Comparison of ENCODE assay signal across 8 cellular contexts in genomic region chr19:45179063-45179847, GRCh38. TPM values are rescaled to one million over a fixed set of nuclear protein-coding genes. Genes with fewer than 3 reads are reported as not detected.
DNase-seq lines count a peak whose midpoint lies in the region; ATAC-seq and TF ChIP-seq lines count a peak whose summit lies in the region.

No MANE protein-coding gene starts in this region.

- H4K5ac ChIP-seq in H9 (ENCODE audit: insufficient read length, low read depth, low read length): no peak overlapping the region

- no peak for TF ChIP-seq EP300 in upper lobe of left lung (IDR thresholded peaks at IDR 0.05)

- H3K27ac Mint-ChIP-seq in H9: peak overlapping the region in 2 of 3 experiments; percentile 82 to 89; a peak in 2 of 7 replicates
- peak overlapping the region; percentile 89 to 90 for H3K27ac Mint-ChIP-seq in effector memory CD8-positive, alpha-beta T cell

- H4K91ac ChIP-seq in H9 (ENCODE audit: insufficient read length, low read depth, low read length): no peak overlapping the region

- H2AFZ ChIP-seq in H9 (ENCODE audit: low read length): no peak overlapping the region

- H2BK5ac ChIP-seq in H9 (ENCODE audit: insufficient read length, low read length): no peak overlapping the region

- peak; percentile 6 for ATAC-seq in effector memory CD8-positive, alpha-beta T cell (replicated peaks)
- peak in 1 of 2 donors; percentile 2 for ATAC-seq in upper lobe of left lung (ENCODE audit: low FRiP score in 2 of 2)
- no peak for ATAC-seq in HG02852 (IDR thresholded peaks at IDR 0.05; ENCODE audit: unreplicated experiment)

- no CpG with 5 or more reads among the region's 92 CpGs for WGBS in H9 (ENCODE audit: extremely low coverage, insufficient read length, low lambda C conversion rate)
- WGBS in upper lobe of left lung, 2 donors: 2 to 11% methylated on average over 15 to 21 of the region's 92 CpGs

- no peak overlapping the region for H3T11ph ChIP-seq in H9 (ENCODE audit: low read length)

- peak overlapping the region; percentile 79 for H3K4me2 ChIP-seq in H9 (ENCODE audit: insufficient read depth, insufficient read length, low read length)

- H3K27ac ChIP-seq in A673 (ENCODE audit: low read depth, low read length, poor library complexity, severe bottlenecking): peak overlapping the region; percentile 64
- no peak overlapping the region for H3K27ac ChIP-seq in H9 (ENCODE audit: insufficient read length, low read depth, low read length)
- peak overlapping the region; percentile 96 for H3K27ac ChIP-seq in muscle layer of colon (ENCODE audit: low read depth, low read length)
- H3K27ac ChIP-seq in upper lobe of left lung: peak overlapping the region; percentile 90 to 95 (median 92)

- no peaks in the 10 kb centered on the region for H3K79me2 ChIP-seq in H9 (ENCODE audit: insufficient read depth, low read length)

- peaks cover 3% of the 10 kb centered on the region for H3K27me3 Mint-ChIP-seq in H9 (ENCODE audit: low read depth)
- no peaks in the 10 kb centered on the region for H3K27me3 Mint-ChIP-seq in effector memory CD8-positive, alpha-beta T cell

- H3K4me1 Mint-ChIP-seq in H9: peaks cover 0 to 10% of the 10 kb centered on the region in 2 experiments; a peak in 3 of 4 replicates
- peaks cover 18 to 30% of the 10 kb centered on the region in 2 donors for H3K4me1 Mint-ChIP-seq in effector memory CD8-positive, alpha-beta T cell (ENCODE audit: low read depth in 2 of 2)

- H3K4me3 Mint-ChIP-seq in H9: peak overlapping the region; percentile 91 to 93
- peak overlapping the region; percentile 79 to 86 for H3K4me3 Mint-ChIP-seq in effector memory CD8-positive, alpha-beta T cell

- no peaks in the 10 kb centered on the region for H3K9me3 Mint-ChIP-seq in H9
- no peaks in the 10 kb centered on the region for H3K9me3 Mint-ChIP-seq in effector memory CD8-positive, alpha-beta T cell

- DNase-seq in A673 (ENCODE audit: low spot score) (peak; percentile 26), H9 (no peak), upper lobe of left lung (peak in 1 of 2 donors; percentile 92), Ammon's horn (ENCODE audit: low spot score) (no peak)
- peak in 2 of 3 experiments; percentile 41 to 51 for DNase-seq in effector memory CD8-positive, alpha-beta T cell

- TF ChIP-seq POLR2A in upper lobe of left lung (IDR thresholded peaks at IDR 0.05): no peak

- no peak overlapping the region for H3K4ac ChIP-seq in H9 (ENCODE audit: low read depth, low read length)

- POLR2A ChIA-PET in A673 (lab: Charles Lee; ENCODE audit: low non-redundant PET): interaction anchor here (0.6 kb wide), 1 partner anchor 131 kb away, joined by 20 read pairs; no protein-coding TSS in a partner anchor

- H3K27me3 ChIP-seq in A673 (replicated peaks; ENCODE audit: insufficient read depth, low read depth, low read length, poor library complexity) (no peaks in the 10 kb centered on the region), H9 (ENCODE audit: insufficient read depth, low read length) (no peaks in the 10 kb centered on the region), muscle layer of colon (ENCODE audit: control insufficient read depth in 1 of 2, insufficient read depth in 2 of 2, low read length in 2 of 2) (no peaks in the 10 kb centered on the region), upper lobe of left lung (no peaks in the 10 kb centered on the region)

- intact Hi-C loops in A673 (cut with micrococcal nuclease; ENCODE audit: unreplicated experiment): no loop called here

- H3K23ac ChIP-seq in H9 (ENCODE audit: insufficient read length, low read depth, low read length): no peak overlapping the region

- no peak overlapping the region for H2AK5ac ChIP-seq in H9 (ENCODE audit: insufficient read length, low read length)

- peaks cover 7% of the 10 kb centered on the region for H3K4me1 ChIP-seq in A673 (ENCODE audit: insufficient read depth, low read length, poor library complexity, severe bottlenecking)
- H3K4me1 ChIP-seq in H9 (ENCODE audit: insufficient read depth, low read length): no peaks in the 10 kb centered on the region
- H3K4me1 ChIP-seq in muscle layer of colon (ENCODE audit: insufficient read depth, low read length): peaks cover 28% of the 10 kb centered on the region
- H3K4me1 ChIP-seq in upper lobe of left lung: peaks cover 28 to 40% (median 31%) of the 10 kb centered on the region in 4 donors

- H3K9me3 ChIP-seq in A673 (ENCODE audit: low read depth, low read length, poor library complexity, severe bottlenecking): no peaks in the 10 kb centered on the region
- no peaks in the 10 kb centered on the region for H3K9me3 ChIP-seq in H9 (ENCODE audit: control insufficient read depth, low read depth, low read length)
- no peaks in the 10 kb centered on the region for H3K9me3 ChIP-seq in muscle layer of colon (ENCODE audit: low read length)
- H3K9me3 ChIP-seq in upper lobe of left lung: no peaks in the 10 kb centered on the region

- peaks cover 13% of the 10 kb centered on the region for H3K23me2 ChIP-seq in H9 (ENCODE audit: insufficient read length, low read depth, low read length, poor library complexity, severe bottlenecking)

- CTCF ChIA-PET in A673 (lab: Charles Lee): interaction anchor here (0.6 to 1.3 kb wide), 4 partner anchors 70 to 455 kb away, joined by 3 to 4 read pairs (median 3); no protein-coding TSS in a partner anchor

- H2BK20ac ChIP-seq in H9 (ENCODE audit: low read depth, low read length, poor library complexity, severe bottlenecking): no peak overlapping the region

- TF ChIP-seq CTCF in A673 (conservative IDR thresholded peaks at IDR 0.05; ENCODE audit: low read depth, low read length) (no peak), H9 (conservative IDR thresholded peaks at IDR 0.05) (no peak), WI38 (IDR thresholded peaks at IDR 0.05; ENCODE audit: low read depth, low read length) (no peak), upper lobe of left lung (IDR thresholded peaks at IDR 0.05) (no peak)

- peaks cover 0 to 4% (median 2%) of the 10 kb centered on the region in 3 experiments; a peak in 2 of 7 replicates for H3K36me3 Mint-ChIP-seq in H9 (ENCODE audit: insufficient read depth in 1 of 3, low read depth in 3 of 3)
- peaks cover 36% of the 10 kb centered on the region for H3K36me3 Mint-ChIP-seq in effector memory CD8-positive, alpha-beta T cell (ENCODE audit: insufficient read depth)

- H4K8ac ChIP-seq in H9 (replicated peaks; ENCODE audit: insufficient read length, low read depth, low read length): no peak overlapping the region

- H2BK12ac ChIP-seq in H9 (ENCODE audit: insufficient read length, low read depth, low read length): no peak overlapping the region

- peak overlapping the region; percentile 26 for H3K9ac ChIP-seq in H9 (ENCODE audit: extremely low read depth, insufficient read length, low read length)
- peak overlapping the region; percentile 78 for H3K9ac ChIP-seq in muscle layer of colon (ENCODE audit: low read length)

- H3K56ac ChIP-seq in H9 (ENCODE audit: insufficient read length, low read depth, low read length): no peak overlapping the region

- peak overlapping the region; percentile 77 for H3K4me3 ChIP-seq in A673 (ENCODE audit: low read depth, low read length, poor library complexity, severe bottlenecking)
- H3K4me3 ChIP-seq in WI38 (ENCODE audit: low read depth, low read length): peak overlapping the region; percentile 84
- H3K4me3 ChIP-seq in muscle layer of colon (ENCODE audit: low read depth in 1 of 2, low read length in 2 of 2): peak overlapping the region; percentile 84 to 85
- peak overlapping the region; percentile 73 to 91 (median 82) for H3K4me3 ChIP-seq in upper lobe of left lung

- H3K14ac ChIP-seq in H9 (ENCODE audit: insufficient read depth, low read length): no peak overlapping the region

- no peaks in the 10 kb centered on the region for H3K36me3 ChIP-seq in A673 (ENCODE audit: insufficient read depth, low read length, poor library complexity, severe bottlenecking)
- H3K36me3 ChIP-seq in muscle layer of colon (ENCODE audit: insufficient read depth, low read length): no peaks in the 10 kb centered on the region
- peaks cover 0 to 4% (median 2%) of the 10 kb centered on the region in 4 donors for H3K36me3 ChIP-seq in upper lobe of left lung

- no peaks in the 10 kb centered on the region for H4K20me1 ChIP-seq in H9 (ENCODE audit: control insufficient read depth, insufficient read depth, insufficient read length)

- no peak overlapping the region for H3K18ac ChIP-seq in H9 (ENCODE audit: insufficient read length, low read depth, low read length)

- no peaks in the 10 kb centered on the region for H3K79me1 ChIP-seq in H9 (ENCODE audit: insufficient read depth, low read depth, low read length, poor library complexity, severe bottlenecking)

- no peak overlapping the region for H2BK15ac ChIP-seq in H9 (ENCODE audit: low read depth, low read length)

- no TSS peak for BruUV-seq in A673 (replicated peaks; lab: Mats Ljungman, UMichigan)

- H2BK120ac ChIP-seq in H9 (ENCODE audit: low read depth, low read length, poor library complexity, severe bottlenecking): no peak overlapping the region

RNA-seq across cellular contexts. Expression of gene BLOC1S3, which starts 0.7 kb away (rescaled TPM):
- 8.7 and 9.1 TPM in 2 replicates for total RNA-seq in A673 (2021)
- 9.2 and 12.2 TPM in 2 replicates for total RNA-seq in H9 (2021)
- total RNA-seq in upper lobe of left lung: 10 to 100 TPM in 5 of 6 donors, 1 to 10 TPM in 1; 4.7 to 34.6 (median 18.6) TPM

RNA-seq across cellular contexts. Expression of gene TRAPPC6A, which starts 1.2 kb away (rescaled TPM):
- total RNA-seq in A673 (2021) (5.8 and 8.8 TPM in 2 replicates), H9 (2021) (57.8 and 59.9 TPM in 2 replicates), upper lobe of left lung (10 to 100 TPM; 10.5 to 53.3 (median 23.7) TPM)

RNA-seq across cellular contexts. Expression of gene NKPD1, which starts 18.5 kb away (rescaled TPM):
- 0.30 and 0.37 TPM in 2 replicates for total RNA-seq in A673 (2021)
- 0.17 and 0.46 TPM in 2 replicates for total RNA-seq in H9 (2021)
- under 1 TPM in 5 of 6 donors, not detected in 1; under 0.01 to 1.00 (median 0.17) TPM for total RNA-seq in upper lobe of left lung

Comparison
In these comparisons a context has a peak if more than half of its experiments do, and no peak if none do; other contexts are left out.
1. DNase-seq: peak in A673 (single experiment) and effector memory CD8-positive, alpha-beta T cell (2 of 3); none in H9 (single experiment) and Ammon's horn (single experiment).
2. Peak in every context shown above with its lines, with median percentiles within 50 percentile points of each other: H3K4me3 ChIP-seq.